In genomic region chr6:39617520-39617919, GRCh38 we compare ENCODE assay signal across 37 cellular contexts.
"Had no signal": no experiment of that assay in that cellular context is flagged by ENCODE, and none has a peak within 500 bp of the region (broad histone marks: within the 10 kb centered on the region; RNA-seq: fewer than 3 reads in every experiment).

No MANE protein-coding gene starts in this region.

- ATAC-seq: activated CD8-positive, alpha-beta memory T cell treated with anti-CD3 and anti-CD28 coated beads, Interleukin-2, amount 10 ng/mL, durations not matched to agents 7 days and 5 days; Right ventricle myocardium inferior had no signal

- H3K9me3 Mint-ChIP-seq: activated CD4-positive, alpha-beta memory T cell treated with anti-CD3 and anti-CD28 coated beads, Interleukin-2, amount 10 ng/mL, durations not matched to agents 7 days and 5 days; activated naive CD4-positive, alpha-beta T cell treated with anti-CD3 and anti-CD28 coated beads, Interleukin-2, amount 50 U/mL, for 24 hours; activated naive CD8-positive, alpha-beta T cell treated with anti-CD3 and anti-CD28 coated beads, Interleukin-2, amount 10 ng/mL, durations not matched to agents 7 days and 5 days; central memory CD8-positive, alpha-beta T cell had no signal

- H3K27ac Mint-ChIP-seq: activated CD4-positive, alpha-beta memory T cell treated with anti-CD3 and anti-CD28 coated beads, Interleukin-2, amount 10 ng/mL, durations not matched to agents 7 days and 5 days; activated CD8-positive, alpha-beta memory T cell treated with anti-CD3 and anti-CD28 coated beads, Interleukin-2, amount 10 ng/mL, durations not matched to agents 7 days and 5 days; activated naive CD4-positive, alpha-beta T cell treated with anti-CD3 and anti-CD28 coated beads, Interleukin-2, amount 50 U/mL, for 24 hours; activated naive CD8-positive, alpha-beta T cell treated with anti-CD3 and anti-CD28 coated beads, Interleukin-2, amount 10 ng/mL, durations not matched to agents 7 days and 5 days had no signal

- H3K36me3 ChIP-seq: ascending aorta, cardiac muscle cell had no signal

- H2AFZ ChIP-seq: PC-9 had no signal

- FAIRE-seq: RCC 7860 had no signal

- H3K36me3 Mint-ChIP-seq: activated CD8-positive, alpha-beta memory T cell treated with anti-CD3 and anti-CD28 coated beads, Interleukin-2, amount 10 ng/mL, durations not matched to agents 7 days and 5 days; activated naive CD4-positive, alpha-beta T cell treated with anti-CD3 and anti-CD28 coated beads, Interleukin-2, amount 50 U/mL, for 24 hours; activated naive CD8-positive, alpha-beta T cell treated with anti-CD3 and anti-CD28 coated beads, Interleukin-2, amount 10 ng/mL, durations not matched to agents 7 days and 5 days had no signal

- H3K27me3 ChIP-seq: ascending aorta, cardiac muscle cell had no signal

- H3K27me3 Mint-ChIP-seq: activated CD4-positive, alpha-beta memory T cell treated with anti-CD3 and anti-CD28 coated beads, Interleukin-2, amount 10 ng/mL, durations not matched to agents 7 days and 5 days; central memory CD8-positive, alpha-beta T cell had no signal

- H3K4me1 ChIP-seq: ascending aorta had no signal

- H3K9me3 ChIP-seq: ascending aorta had no signal

- DNase-seq: activated CD4-positive, alpha-beta memory T cell treated with anti-CD3 and anti-CD28 coated beads, Interleukin-2, amount 10 ng/mL, durations not matched to agents 7 days and 5 days; activated CD4-positive, alpha-beta T cell treated with anti-CD3 and anti-CD28 coated beads for 1 hour; activated CD4-positive, alpha-beta T cell treated with anti-CD3 and anti-CD28 coated beads for 48 hours; activated CD4-positive, CD25-positive, alpha-beta regulatory T cell; activated CD8-positive, alpha-beta memory T cell treated with anti-CD3 and anti-CD28 coated beads for 24 hours; activated CD8-positive, alpha-beta memory T cell treated with anti-CD3 and anti-CD28 coated beads, Interleukin-2, amount 10 ng/mL, durations not matched to agents 7 days and 5 days; activated CD8-positive, alpha-beta memory T cell treated with anti-CD3 and anti-CD28 coated beads, Interleukin-2, amount 50 U/mL, for 48 hours; activated effector memory CD4-positive, alpha-beta T cell treated with Interleukin-2 at 50 U/mL for 16 hours; activated naive CD4-positive, alpha-beta T cell; activated naive CD8-positive, alpha-beta T cell treated with anti-CD3 and anti-CD28 coated beads, Interleukin-2, amount 10 ng/mL, durations not matched to agents 7 days and 5 days; activated T-cell treated with anti-CD3 and anti-CD28 coated beads, Interleukin-2, amount 50 U/mL, for 48 hours; amygdala; NCI-H1048; NCI-H1105 treated with DMSO at 0.1 percent for 48 hours; NCI-H1436; NCI-H1694; NCI-H1930; NCI-H2081 treated with DMSO at 0.1 percent for 48 hours; NCI-H510A; NCI-H526; NCI-H748 treated with DMSO at 0.1 percent for 48 hours; NK-92 treated with Interleukin-12 subunit alpha and Interleukin-12 subunit beta, amount 100 ng/mL, for 24 hours; PC-9; SIG-M5; SW 1271; T-helper 1 cell; T-helper 2 cell; T-helper 9 cell had no signal

- H3K4me1 Mint-ChIP-seq: activated CD4-positive, alpha-beta memory T cell treated with anti-CD3 and anti-CD28 coated beads, Interleukin-2, amount 10 ng/mL, durations not matched to agents 7 days and 5 days; activated CD8-positive, alpha-beta memory T cell treated with anti-CD3 and anti-CD28 coated beads, Interleukin-2, amount 10 ng/mL, durations not matched to agents 7 days and 5 days; activated naive CD4-positive, alpha-beta T cell treated with anti-CD3 and anti-CD28 coated beads, Interleukin-2, amount 50 U/mL, for 24 hours; activated naive CD8-positive, alpha-beta T cell treated with anti-CD3 and anti-CD28 coated beads, Interleukin-2, amount 10 ng/mL, durations not matched to agents 7 days and 5 days; central memory CD8-positive, alpha-beta T cell had no signal

- H3K27ac ChIP-seq: ascending aorta, cardiac muscle cell, KMS-11, PC-9, RWPE1, VCaP had no signal

- H3K9ac ChIP-seq: KMS-11 had no signal

- H3K4me3 Mint-ChIP-seq: activated CD4-positive, alpha-beta memory T cell treated with anti-CD3 and anti-CD28 coated beads, Interleukin-2, amount 10 ng/mL, durations not matched to agents 7 days and 5 days; activated CD8-positive, alpha-beta memory T cell treated with anti-CD3 and anti-CD28 coated beads, Interleukin-2, amount 10 ng/mL, durations not matched to agents 7 days and 5 days; activated naive CD4-positive, alpha-beta T cell treated with anti-CD3 and anti-CD28 coated beads, Interleukin-2, amount 50 U/mL, for 24 hours; activated naive CD8-positive, alpha-beta T cell treated with anti-CD3 and anti-CD28 coated beads, Interleukin-2, amount 10 ng/mL, durations not matched to agents 7 days and 5 days; central memory CD8-positive, alpha-beta T cell had no signal

- H3K4me3 ChIP-seq: ascending aorta, cardiac muscle cell, PC-9 had no signal

- H3K4me2 ChIP-seq: KMS-11, PC-9 had no signal
